2 cellular contexts compared by ENCODE assay signal in the genomic region with DNA sequence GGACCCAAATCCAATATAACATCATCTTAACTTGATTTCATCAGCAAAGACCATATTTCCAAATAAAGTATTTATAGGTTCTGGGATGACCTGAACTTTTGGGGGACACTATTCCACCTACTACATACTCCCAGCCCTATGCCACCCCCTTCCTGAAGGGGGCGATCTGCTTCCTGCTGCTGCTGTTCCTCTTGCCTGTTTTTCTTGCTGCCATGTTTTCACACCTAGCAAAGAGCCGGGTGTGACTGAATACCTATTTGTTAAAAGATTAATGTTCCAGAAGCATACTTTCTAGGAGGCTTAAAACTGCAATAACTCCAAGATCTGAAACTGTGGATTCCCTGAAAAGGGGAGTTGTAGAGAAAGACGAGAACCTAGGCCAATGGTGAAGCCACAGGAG.
TF ChIP-seq lines count a peak whose summit lies in the region.

No MANE protein-coding gene starts in this region.

TF ChIP-seq in SK-N-SH treated with all-trans-retinoic acid at 6 μM for 48 hours, 23 proteins besides CTCF, POLR2A, EP300 and RAD21 (continued from another document):
- TF ChIP-seq, protein P1, sequence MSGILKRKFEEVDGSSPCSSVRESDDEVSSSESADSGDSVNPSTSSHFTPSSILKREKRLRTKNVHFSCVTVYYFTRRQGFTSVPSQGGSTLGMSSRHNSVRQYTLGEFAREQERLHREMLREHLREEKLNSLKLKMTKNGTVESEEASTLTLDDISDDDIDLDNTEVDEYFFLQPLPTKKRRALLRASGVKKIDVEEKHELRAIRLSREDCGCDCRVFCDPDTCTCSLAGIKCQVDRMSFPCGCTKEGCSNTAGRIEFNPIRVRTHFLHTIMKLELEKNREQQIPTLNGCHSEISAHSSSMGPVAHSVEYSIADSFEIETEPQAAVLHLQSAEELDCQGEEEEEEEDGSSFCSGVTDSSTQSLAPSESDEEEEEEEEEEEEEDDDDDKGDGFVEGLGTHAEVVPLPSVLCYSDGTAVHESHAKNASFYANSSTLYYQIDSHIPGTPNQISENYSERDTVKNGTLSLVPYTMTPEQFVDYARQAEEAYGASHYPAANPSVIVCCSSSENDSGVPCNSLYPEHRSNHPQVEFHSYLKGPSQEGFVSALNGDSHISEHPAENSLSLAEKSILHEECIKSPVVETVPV (CRISPR knock-in tag; IDR thresholded peaks at IDR 0.05): no peak
- TF ChIP-seq, protein P2, sequence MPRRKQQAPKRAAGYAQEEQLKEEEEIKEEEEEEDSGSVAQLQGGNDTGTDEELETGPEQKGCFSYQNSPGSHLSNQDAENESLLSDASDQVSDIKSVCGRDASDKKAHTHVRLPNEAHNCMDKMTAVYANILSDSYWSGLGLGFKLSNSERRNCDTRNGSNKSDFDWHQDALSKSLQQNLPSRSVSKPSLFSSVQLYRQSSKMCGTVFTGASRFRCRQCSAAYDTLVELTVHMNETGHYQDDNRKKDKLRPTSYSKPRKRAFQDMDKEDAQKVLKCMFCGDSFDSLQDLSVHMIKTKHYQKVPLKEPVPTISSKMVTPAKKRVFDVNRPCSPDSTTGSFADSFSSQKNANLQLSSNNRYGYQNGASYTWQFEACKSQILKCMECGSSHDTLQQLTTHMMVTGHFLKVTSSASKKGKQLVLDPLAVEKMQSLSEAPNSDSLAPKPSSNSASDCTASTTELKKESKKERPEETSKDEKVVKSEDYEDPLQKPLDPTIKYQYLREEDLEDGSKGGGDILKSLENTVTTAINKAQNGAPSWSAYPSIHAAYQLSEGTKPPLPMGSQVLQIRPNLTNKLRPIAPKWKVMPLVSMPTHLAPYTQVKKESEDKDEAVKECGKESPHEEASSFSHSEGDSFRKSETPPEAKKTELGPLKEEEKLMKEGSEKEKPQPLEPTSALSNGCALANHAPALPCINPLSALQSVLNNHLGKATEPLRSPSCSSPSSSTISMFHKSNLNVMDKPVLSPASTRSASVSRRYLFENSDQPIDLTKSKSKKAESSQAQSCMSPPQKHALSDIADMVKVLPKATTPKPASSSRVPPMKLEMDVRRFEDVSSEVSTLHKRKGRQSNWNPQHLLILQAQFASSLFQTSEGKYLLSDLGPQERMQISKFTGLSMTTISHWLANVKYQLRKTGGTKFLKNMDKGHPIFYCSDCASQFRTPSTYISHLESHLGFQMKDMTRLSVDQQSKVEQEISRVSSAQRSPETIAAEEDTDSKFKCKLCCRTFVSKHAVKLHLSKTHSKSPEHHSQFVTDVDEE (CRISPR knock-in tag; IDR thresholded peaks at IDR 0.05): no peak
- no peak for TF ChIP-seq ESRRG (CRISPR knock-in tag; IDR thresholded peaks at IDR 0.05)
- TF ChIP-seq ZNF8 (CRISPR knock-in tag; IDR thresholded peaks at IDR 0.05): no peak
- TF ChIP-seq ISL1 (CRISPR knock-in tag; IDR thresholded peaks at IDR 0.05): no peak
- no peak for TF ChIP-seq PPARA (CRISPR knock-in tag; IDR thresholded peaks at IDR 0.05; ENCODE audit: borderline replicate concordance)
- no peak for TF ChIP-seq TCF4 (CRISPR knock-in tag; IDR thresholded peaks at IDR 0.05; ENCODE audit: borderline replicate concordance)
- no peak for TF ChIP-seq ZFP3 (CRISPR knock-in tag; IDR thresholded peaks at IDR 0.05)
- TF ChIP-seq ARNTL (CRISPR knock-in tag; IDR thresholded peaks at IDR 0.05; ENCODE audit: borderline replicate concordance, low read depth): no peak
- no peak for TF ChIP-seq RARB (CRISPR knock-in tag; IDR thresholded peaks at IDR 0.05)
- TF ChIP-seq ZNF565 (CRISPR knock-in tag; conservative IDR thresholded peaks at IDR 0.05; ENCODE audit: low read depth): no peak

TF ChIP-seq in WTC11, 78 proteins besides CTCF, POLR2A, EP300 and RAD21:
- TF ChIP-seq, protein P3, sequence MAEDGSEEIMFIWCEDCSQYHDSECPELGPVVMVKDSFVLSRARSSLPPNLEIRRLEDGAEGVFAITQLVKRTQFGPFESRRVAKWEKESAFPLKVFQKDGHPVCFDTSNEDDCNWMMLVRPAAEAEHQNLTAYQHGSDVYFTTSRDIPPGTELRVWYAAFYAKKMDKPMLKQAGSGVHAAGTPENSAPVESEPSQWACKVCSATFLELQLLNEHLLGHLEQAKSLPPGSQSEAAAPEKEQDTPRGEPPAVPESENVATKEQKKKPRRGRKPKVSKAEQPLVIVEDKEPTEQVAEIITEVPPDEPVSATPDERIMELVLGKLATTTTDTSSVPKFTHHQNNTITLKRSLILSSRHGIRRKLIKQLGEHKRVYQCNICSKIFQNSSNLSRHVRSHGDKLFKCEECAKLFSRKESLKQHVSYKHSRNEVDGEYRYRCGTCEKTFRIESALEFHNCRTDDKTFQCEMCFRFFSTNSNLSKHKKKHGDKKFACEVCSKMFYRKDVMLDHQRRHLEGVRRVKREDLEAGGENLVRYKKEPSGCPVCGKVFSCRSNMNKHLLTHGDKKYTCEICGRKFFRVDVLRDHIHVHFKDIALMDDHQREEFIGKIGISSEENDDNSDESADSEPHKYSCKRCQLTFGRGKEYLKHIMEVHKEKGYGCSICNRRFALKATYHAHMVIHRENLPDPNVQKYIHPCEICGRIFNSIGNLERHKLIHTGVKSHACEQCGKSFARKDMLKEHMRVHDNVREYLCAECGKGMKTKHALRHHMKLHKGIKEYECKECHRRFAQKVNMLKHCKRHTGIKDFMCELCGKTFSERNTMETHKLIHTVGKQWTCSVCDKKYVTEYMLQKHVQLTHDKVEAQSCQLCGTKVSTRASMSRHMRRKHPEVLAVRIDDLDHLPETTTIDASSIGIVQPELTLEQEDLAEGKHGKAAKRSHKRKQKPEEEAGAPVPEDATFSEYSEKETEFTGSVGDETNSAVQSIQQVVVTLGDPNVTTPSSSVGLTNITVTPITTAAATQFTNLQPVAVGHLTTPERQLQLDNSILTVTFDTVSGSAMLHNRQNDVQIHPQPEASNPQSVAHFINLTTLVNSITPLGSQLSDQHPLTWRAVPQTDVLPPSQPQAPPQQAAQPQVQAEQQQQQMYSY (CRISPR knock-in tag; IDR thresholded peaks at IDR 0.05): no peak
- TF ChIP-seq, protein P4, sequence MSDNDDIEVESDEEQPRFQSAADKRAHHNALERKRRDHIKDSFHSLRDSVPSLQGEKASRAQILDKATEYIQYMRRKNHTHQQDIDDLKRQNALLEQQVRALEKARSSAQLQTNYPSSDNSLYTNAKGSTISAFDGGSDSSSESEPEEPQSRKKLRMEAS (CRISPR knock-in tag; IDR thresholded peaks at IDR 0.05): 0 out of 2 replicates have a peak, but pooled peaks have one; percentile 43
TF ChIP-seq in WTC11: peak in this region for 1.
